17 cellular contexts compared by ENCODE assay signal in the genomic region with DNA sequence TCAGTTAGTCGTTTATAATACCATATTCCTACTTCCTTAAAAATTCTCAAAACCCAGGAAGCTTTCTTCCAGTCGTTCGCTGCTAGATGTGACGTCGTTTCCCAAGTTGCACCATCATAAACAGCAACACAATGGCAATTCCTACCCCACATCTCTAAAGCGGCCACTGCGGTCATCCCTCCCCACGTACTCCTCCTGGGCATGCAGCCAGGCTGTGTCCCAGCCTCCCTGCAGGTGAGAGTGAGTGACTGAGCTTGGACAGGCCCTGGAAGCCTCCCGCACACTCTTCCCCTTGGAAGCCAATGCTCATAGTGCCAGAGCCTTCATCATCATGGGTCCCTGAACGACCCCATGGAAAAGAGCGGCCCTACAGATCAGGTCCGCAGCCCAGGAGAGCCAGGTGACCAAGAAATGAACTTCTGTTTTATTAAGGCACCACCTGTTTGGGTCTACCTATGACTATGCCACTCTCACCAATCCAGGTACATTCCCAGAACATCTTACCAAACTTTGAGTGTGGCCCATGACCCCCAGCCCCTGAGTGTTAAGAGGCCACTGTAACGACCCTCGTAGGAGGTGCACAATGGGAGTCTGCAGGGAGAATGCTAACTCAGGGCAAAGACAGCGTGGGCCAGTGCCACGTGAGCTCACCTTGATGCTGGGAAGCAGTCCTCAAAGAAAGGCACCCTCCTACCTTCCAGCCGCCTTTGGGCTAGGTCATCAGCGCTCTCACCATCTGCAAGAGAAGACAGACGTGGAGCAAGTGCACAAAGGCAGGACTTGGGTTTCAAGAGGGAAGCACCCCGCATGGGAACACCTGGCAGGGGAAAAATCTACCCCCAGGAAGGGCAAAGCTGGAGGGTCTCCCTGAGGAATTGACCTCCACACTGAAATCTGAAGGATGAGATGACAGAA.
"Had no signal": no experiment of that assay in that cellular context is flagged by ENCODE, and none has a peak within 500 bp of the region (broad histone marks: within the 10 kb centered on the region; RNA-seq: fewer than 3 reads in every experiment).

No MANE protein-coding gene starts in this region.

- H3K4me1 Mint-ChIP-seq: activated CD4-positive, alpha-beta T cell treated with anti-CD3 and anti-CD28 coated beads, Interleukin-2, amount 10 ng/mL, durations not matched to agents 24 days and 14 days; activated naive CD4-positive, alpha-beta T cell treated with anti-CD3 and anti-CD28 coated beads, Interleukin-2, amount 10 ng/mL, durations not matched to agents 7 days and 5 days; neural crest cell had no signal

- H3K27me3 ChIP-seq: ascending aorta, dorsolateral prefrontal cortex, ovary, sigmoid colon, testis, uterus had no signal

- H3K36me3 Mint-ChIP-seq: activated naive CD4-positive, alpha-beta T cell treated with anti-CD3 and anti-CD28 coated beads, Interleukin-2, amount 10 ng/mL, durations not matched to agents 7 days and 5 days; WTC11 had no signal

- H3K4me3 ChIP-seq: ascending aorta, dorsolateral prefrontal cortex, lung, ovary, sigmoid colon, spleen, testis, uterus had no signal

- ATAC-seq: activated CD8-positive, alpha-beta T cell treated with anti-CD3 and anti-CD28 coated beads, Interleukin-2, amount 10 ng/mL, durations not matched to agents 7 days and 5 days; left colon had no signal

- H3K36me3 ChIP-seq: ascending aorta, ovary, sigmoid colon, spleen, uterus had no signal

- H3K4me3 Mint-ChIP-seq: activated CD4-positive, alpha-beta T cell treated with anti-CD3 and anti-CD28 coated beads, Interleukin-2, amount 10 ng/mL, durations not matched to agents 24 days and 14 days; activated CD8-positive, alpha-beta T cell treated with anti-CD3 and anti-CD28 coated beads, Interleukin-2, amount 10 ng/mL, durations not matched to agents 7 days and 5 days; activated naive CD4-positive, alpha-beta T cell treated with anti-CD3 and anti-CD28 coated beads, Interleukin-2, amount 10 ng/mL, durations not matched to agents 7 days and 5 days; neural crest cell; stimulated activated naive CD8-positive, alpha-beta T cell treated with anti-CD3 and anti-CD28 coated beads, Interleukin-15, Interleukin-2, amounts not matched to agents 100 ng/mL and 50 ng/mL, for 24 hours; WTC11 had no signal

- H3K4me1 ChIP-seq: ascending aorta, sigmoid colon, spleen, testis, uterus had no signal

- H3K27me3 Mint-ChIP-seq: activated naive CD4-positive, alpha-beta T cell treated with anti-CD3 and anti-CD28 coated beads, Interleukin-2, amount 10 ng/mL, durations not matched to agents 7 days and 5 days; stimulated activated naive CD8-positive, alpha-beta T cell treated with anti-CD3 and anti-CD28 coated beads, Interleukin-15, Interleukin-2, amounts not matched to agents 100 ng/mL and 50 ng/mL, for 24 hours had no signal

- H3K9me3 Mint-ChIP-seq: activated CD4-positive, alpha-beta T cell treated with anti-CD3 and anti-CD28 coated beads, Interleukin-2, amount 10 ng/mL, durations not matched to agents 24 days and 14 days; activated naive CD4-positive, alpha-beta T cell treated with anti-CD3 and anti-CD28 coated beads, Interleukin-2, amount 10 ng/mL, durations not matched to agents 7 days and 5 days; stimulated activated naive CD8-positive, alpha-beta T cell treated with anti-CD3 and anti-CD28 coated beads, Interleukin-15, Interleukin-2, amounts not matched to agents 100 ng/mL and 50 ng/mL, for 24 hours had no signal

- DNase-seq: activated CD4-positive, alpha-beta T cell treated with anti-CD3 and anti-CD28 coated beads, Interleukin-2, amount 10 ng/mL, durations not matched to agents 24 days and 14 days; activated CD8-positive, alpha-beta T cell treated with anti-CD3 and anti-CD28 coated beads, Interleukin-2, amount 10 ng/mL, durations not matched to agents 7 days and 5 days; activated naive CD4-positive, alpha-beta T cell treated with anti-CD3 and anti-CD28 coated beads, Interleukin-2, amount 10 ng/mL, durations not matched to agents 7 days and 5 days; activated T-cell treated with anti-CD3 and anti-CD28 coated beads for 4 hours; dorsolateral prefrontal cortex; left colon; midbrain; ovary; sigmoid colon; spleen; testis; uterus had no signal

- H3K9me3 ChIP-seq: ascending aorta, ovary, sigmoid colon, testis, uterus had no signal

- H3K27ac ChIP-seq: ascending aorta, dorsolateral prefrontal cortex, ovary, sigmoid colon, spleen, testis, uterus had no signal

- H3K27ac Mint-ChIP-seq: activated CD4-positive, alpha-beta T cell treated with anti-CD3 and anti-CD28 coated beads, Interleukin-2, amount 10 ng/mL, durations not matched to agents 24 days and 14 days; activated CD8-positive, alpha-beta T cell treated with anti-CD3 and anti-CD28 coated beads, Interleukin-2, amount 10 ng/mL, durations not matched to agents 7 days and 5 days; activated naive CD4-positive, alpha-beta T cell treated with anti-CD3 and anti-CD28 coated beads, Interleukin-2, amount 10 ng/mL, durations not matched to agents 7 days and 5 days; stimulated activated naive CD8-positive, alpha-beta T cell treated with anti-CD3 and anti-CD28 coated beads, Interleukin-15, Interleukin-2, amounts not matched to agents 100 ng/mL and 50 ng/mL, for 24 hours; WTC11 had no signal
